10 cellular contexts compared by ENCODE assay signal in genomic region chr7:152859781-152860191, GRCh38.
DNase-seq lines count a peak whose midpoint lies in the region; ATAC-seq and TF ChIP-seq lines count a peak whose summit lies in the region.
"Had no signal": no experiment of that assay in that cellular context is flagged by ENCODE, and none has a peak within 500 bp of the region (broad histone marks: within the 10 kb centered on the region; RNA-seq: fewer than 3 reads in every experiment).

No MANE protein-coding gene starts in this region.

- no peak overlapping the region for H3K4me2 ChIP-seq in neural progenitor cell

- WGBS in prostate gland = 83% methylated on average over 7 of the region's 7 CpGs

- no peaks in the 10 kb centered on the region for H3K27me3 Mint-ChIP-seq in neural progenitor cell (ENCODE audit: insufficient read depth, low read depth)
- H3K27me3 Mint-ChIP-seq: CD4-positive, alpha-beta T cell; IgD-negative memory B cell had no signal

- H3K4me1 ChIP-seq in neural progenitor cell (no peaks in the 10 kb centered on the region), prostate gland (replicated peaks) (no peaks in the 10 kb centered on the region), uterus (no peaks in the 10 kb centered on the region)

- H3K79me2 ChIP-seq in neural progenitor cell (ENCODE audit: low read depth) = no peaks in the 10 kb centered on the region

- peak; percentile 56 for ATAC-seq in HG02759 (IDR thresholded peaks at IDR 0.05; ENCODE audit: unreplicated experiment)
- ATAC-seq in GM18873 (IDR thresholded peaks at IDR 0.05; ENCODE audit: low FRiP score, unreplicated experiment) = no peak

- H3K27me3 ChIP-seq in neural progenitor cell (no peaks in the 10 kb centered on the region), prostate gland (replicated peaks; ENCODE audit: insufficient read depth) (no peaks in the 10 kb centered on the region), uterus (no peaks in the 10 kb centered on the region)

- no peak overlapping the region for H3K9ac ChIP-seq in neural progenitor cell

- H3K36me3 ChIP-seq in neural progenitor cell (peaks cover 4% of the 10 kb centered on the region), prostate gland (no peaks in the 10 kb centered on the region), uterus (no peaks in the 10 kb centered on the region)

- no peaks in the 10 kb centered on the region for H3K9me3 Mint-ChIP-seq in neural progenitor cell
- H3K9me3 Mint-ChIP-seq: CD4-positive, alpha-beta T cell; IgD-negative memory B cell had no signal

- no peaks in the 10 kb centered on the region for H3F3A ChIP-seq in neural progenitor cell (ENCODE audit: low read depth)

- no peaks in the 10 kb centered on the region for H4K20me1 ChIP-seq in neural progenitor cell (ENCODE audit: low read depth)

- TF ChIP-seq POLR2A in prostate gland (IDR thresholded peaks at IDR 0.05) = no peak
- TF ChIP-seq POLR2A in uterus (IDR thresholded peaks at IDR 0.05) = no peak

- H2AFZ ChIP-seq in neural progenitor cell (replicated peaks) = no peak overlapping the region

- H3K27ac ChIP-seq in neural progenitor cell (no peak overlapping the region), prostate gland (no peak overlapping the region), uterus (no peak overlapping the region)

- H3K9me3 ChIP-seq in neural progenitor cell (ENCODE audit: low read depth) (no peaks in the 10 kb centered on the region), prostate gland (no peaks in the 10 kb centered on the region), uterus (no peaks in the 10 kb centered on the region)

- H3K4me3 ChIP-seq in neural progenitor cell = no peak overlapping the region
- H3K4me3 ChIP-seq in prostate gland = no peak overlapping the region
- no peak overlapping the region for H3K4me3 ChIP-seq in uterus

- DNase-seq in NCI-H82 (lab: John Stamatoyannopoulos, UW) = peak; percentile 37
- no peak for DNase-seq in NCI-H82 treated with DMSO at 0.1 percent for 48 hours (lab: John Stamatoyannopoulos, UW; ENCODE audit: unreplicated experiment)
- DNase-seq in UCSD-AML1 (lab: John Stamatoyannopoulos, UW; ENCODE audit: unreplicated experiment) = peak; percentile 9
- peak; percentile 28 for DNase-seq in neural progenitor cell (ENCODE audit: low spot score)
- DNase-seq in prostate gland (ENCODE audit: low spot score) = no peak
- no peak for DNase-seq in uterus
- DNase-seq: CD4-positive, alpha-beta T cell had no signal

- intact Hi-C loops in prostate gland (cut with DNase I) = no loop called here
- intact Hi-C loops in uterus (cut with DNase I; ENCODE audit: low total_unique reads) = no loop called here

- H3K4me1 Mint-ChIP-seq in neural progenitor cell = no peaks in the 10 kb centered on the region

- no peak overlapping the region for H3K4me3 Mint-ChIP-seq in neural progenitor cell
- H3K4me3 Mint-ChIP-seq: CD4-positive, alpha-beta T cell; IgD-negative memory B cell had no signal

- peaks cover 5% of the 10 kb centered on the region for H3K36me3 Mint-ChIP-seq in neural progenitor cell

- H3K27ac Mint-ChIP-seq in neural progenitor cell = no peak overlapping the region
- H3K27ac Mint-ChIP-seq: CD4-positive, alpha-beta T cell; IgD-negative memory B cell had no signal

- TF ChIP-seq CTCF in neural progenitor cell (IDR thresholded peaks at IDR 0.05) (peak; percentile 43), prostate gland (IDR thresholded peaks at IDR 0.05) (no peak), uterus (IDR thresholded peaks at IDR 0.05) (no peak)

Comparison
In these comparisons a context has a peak if more than half of its experiments do, and no peak if none do; other contexts are left out.
1. DNase-seq: peak in NCI-H82 (single experiment), UCSD-AML1 (single experiment) and neural progenitor cell (single experiment); none in NCI-H82 treated with DMSO at 0.1 percent for 48 hours (single experiment), prostate gland (single experiment) and uterus (0 of 2).